Comparison of ENCODE assay signal across 8 cellular contexts in genomic region chr19:45591004-45591637, GRCh38. TPM values are rescaled to one million over a fixed set of nuclear protein-coding genes. Genes with fewer than 3 reads are reported as not detected.
A peak's percentile ranks its signal among the peaks of the same experiment; 100 is the strongest.
DNase-seq lines count a peak whose midpoint lies in the region; ATAC-seq, FAIRE-seq and TF ChIP-seq lines count a peak whose summit lies in the region.

No MANE protein-coding gene starts in this region.

- TF ChIP-seq EP300 in A549 (IDR thresholded peaks at IDR 0.05) = no peak

- no peak for TF ChIP-seq POLR2A in A549 (IDR thresholded peaks at IDR 0.05; ENCODE audit: low read length)

- ATAC-seq in A549 = peak; percentile 83 to 93
- ATAC-seq in T-helper 17 cell = peak; percentile 65
- ATAC-seq in pancreas = peak; percentile 78 to 94 (median 90)
- ATAC-seq in HG03520 (IDR thresholded peaks at IDR 0.05; ENCODE audit: unreplicated experiment) = no peak

- TF ChIP-seq CTCF in A549 (IDR thresholded peaks at IDR 0.05) (peak; percentile 67), GM12875 (IDR thresholded peaks at IDR 0.05; ENCODE audit: borderline replicate concordance, insufficient read depth, low read depth, low read length) (peak; percentile 74), endodermal cell (conservative IDR thresholded peaks at IDR 0.05) (peak; percentile 73), pancreas (IDR thresholded peaks at IDR 0.05) (peak in 1 of 4 donors; percentile 30), coronary artery (IDR thresholded peaks at IDR 0.05) (no peak)

- H3K27me3 ChIP-seq in endodermal cell (ENCODE audit: control insufficient read depth, insufficient read depth, low read length, poor library complexity, severe bottlenecking) (peaks cover 12% of the 10 kb centered on the region), pancreas (peaks cover 0 to 13% (median 0%) of the 10 kb centered on the region in 4 donors)

- no peak overlapping the region for H3K9ac ChIP-seq in endodermal cell (ENCODE audit: extremely low read depth, low read length, poor library complexity, severe bottlenecking)

- FAIRE-seq in A549 (lab: Jason Lieb, UNC) (no peak), pancreas (lab: Jason Lieb, UNC) (no peak)

- peaks cover 14% of the 10 kb centered on the region for H3K4me1 Mint-ChIP-seq in T-helper 17 cell
- H3K4me1 Mint-ChIP-seq in endodermal cell = no peaks in the 10 kb centered on the region

- intact Hi-C loops in pancreas (cut with DNase I) = no loop called here

- no peak overlapping the region for H3K4me3 Mint-ChIP-seq in T-helper 17 cell
- H3K4me3 Mint-ChIP-seq in endodermal cell = no peak overlapping the region

- 51% methylated on average over 48 of the region's 48 CpGs for WGBS in A549 (ENCODE audit: missing lambda C conversion rate)
- 56 to 67% methylated on average over 33 to 48 of the region's 48 CpGs for WGBS in endodermal cell (ENCODE audit: insufficient coverage in 1 of 2, insufficient read length in 1 of 2), 2 experiments
- 44 to 53% methylated on average over 48 of the region's 48 CpGs for WGBS in pancreas, 2 donors

- CTCF ChIA-PET in A549 (lab: Yijun Ruan, JAX) = interaction anchor here (0.6 to 4.2 kb wide), 33 partner anchors 9 to 520 kb away, joined by 3 to 92 read pairs (median 4); partner anchors contain the start of genes EML2, MEIOSIN, QPCTL and SIX5

- H3K27me3 Mint-ChIP-seq in T-helper 17 cell (peaks cover 46% of the 10 kb centered on the region), endodermal cell (ENCODE audit: insufficient read depth) (peaks cover 52% of the 10 kb centered on the region)

- H3K9me3 ChIP-seq in A549 (no peaks in the 10 kb centered on the region), T-helper 17 cell (ENCODE audit: control insufficient read depth, low read length, poor library complexity, severe bottlenecking) (no peaks in the 10 kb centered on the region), endodermal cell (ENCODE audit: control insufficient read depth, low read length) (no peaks in the 10 kb centered on the region), pancreas (no peaks in the 10 kb centered on the region)

- H3K4me1 ChIP-seq in A549 (0 out of 3 replicates have a peak, but pooled peaks cover 4% of the 10 kb centered on the region), endodermal cell (ENCODE audit: control insufficient read depth, insufficient read depth, low read length) (no peaks in the 10 kb centered on the region), pancreas (no peaks in the 10 kb centered on the region)

- no peak overlapping the region for H3K27ac Mint-ChIP-seq in T-helper 17 cell
- no peak overlapping the region for H3K27ac Mint-ChIP-seq in endodermal cell

- H3K36me3 Mint-ChIP-seq in T-helper 17 cell (ENCODE audit: low read depth) (peaks cover 12% of the 10 kb centered on the region), endodermal cell (ENCODE audit: low read depth) (no peaks in the 10 kb centered on the region)

- H3K4me3 ChIP-seq in A549 (no peak overlapping the region), GM12875 (ENCODE audit: low read depth, low read length) (no peak overlapping the region), endodermal cell (ENCODE audit: low read length) (no peak overlapping the region), pancreas (no peak overlapping the region), coronary artery (no peak overlapping the region)

- peaks cover 4% of the 10 kb centered on the region for H3K9me3 Mint-ChIP-seq in endodermal cell

- H3K27ac ChIP-seq in A549 (peak overlapping the region in 1 of 2 experiments; percentile 39; a peak in 1 of 6 replicates), endodermal cell (ENCODE audit: low read depth, low read length) (no peak overlapping the region), pancreas (no peak overlapping the region), coronary artery (no peak overlapping the region)

- peak overlapping the region; percentile 40; the same call in 2 of the 3 replicates for H3K4me2 ChIP-seq in A549

- POLR2A ChIA-PET in A549 (lab: Yijun Ruan, JAX) = interaction anchor here (1.4 kb wide), 1 partner anchor 51 kb away, joined by 3 read pairs; no protein-coding TSS in a partner anchor

- DNase-seq in A549 (ENCODE audit: low read depth in 1 of 2, low spot score in 1 of 2) (peak; percentile 80 to 85), T-helper 17 cell (peak in 2 of 3 donors; percentile 17 to 21), endodermal cell (peak; percentile 92), pancreas (peak; percentile 49 to 79 (median 67)), coronary artery (ENCODE audit: low spot score) (no peak), superior temporal gyrus (ENCODE audit: extremely low spot score) (no peak)

- peak; percentile 84 to 96 for TF ChIP-seq RAD21 in A549 (conservative IDR thresholded peaks at IDR 0.05 in 1 of 2, IDR thresholded peaks at IDR 0.05 in 1 of 2)

- H3K36me3 ChIP-seq in endodermal cell (ENCODE audit: control insufficient read depth, insufficient read depth, low read length) (no peaks in the 10 kb centered on the region), pancreas (no peaks in the 10 kb centered on the region)

TF ChIP-seq in A549, 52 proteins besides CTCF, POLR2A, EP300 and RAD21 (continues in another document):
- TF ChIP-seq SMC3 (IDR thresholded peaks at IDR 0.05) = peak; percentile 83
- no peak for TF ChIP-seq NFE2L2 (conservative IDR thresholded peaks at IDR 0.05; ENCODE audit: low read length)
- TF ChIP-seq USF2 (IDR thresholded peaks at IDR 0.05) = peak; percentile 77
- no peak for TF ChIP-seq NPAS2 (CRISPR knock-in tag; IDR thresholded peaks at IDR 0.05; ENCODE audit: borderline replicate concordance)
- TF ChIP-seq FOXS1 (CRISPR knock-in tag; IDR thresholded peaks at IDR 0.05) = no peak
- TF ChIP-seq, protein P1, sequence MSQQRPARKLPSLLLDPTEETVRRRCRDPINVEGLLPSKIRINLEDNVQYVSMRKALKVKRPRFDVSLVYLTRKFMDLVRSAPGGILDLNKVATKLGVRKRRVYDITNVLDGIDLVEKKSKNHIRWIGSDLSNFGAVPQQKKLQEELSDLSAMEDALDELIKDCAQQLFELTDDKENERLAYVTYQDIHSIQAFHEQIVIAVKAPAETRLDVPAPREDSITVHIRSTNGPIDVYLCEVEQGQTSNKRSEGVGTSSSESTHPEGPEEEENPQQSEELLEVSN (IDR thresholded peaks at IDR 0.05; ENCODE audit: borderline replicate concordance, low read depth) = peak; percentile 94
- TF ChIP-seq NR3C1 (IDR thresholded peaks at IDR 0.05) = no peak
- no peak for TF ChIP-seq CHD2 (IDR thresholded peaks at IDR 0.05; ENCODE audit: low read length, partially characterized antibody)
- TF ChIP-seq FOSL2 (IDR thresholded peaks at IDR 0.05) = no peak
- TF ChIP-seq FOSL2 (CRISPR knock-in tag; IDR thresholded peaks at IDR 0.05) = no peak; the same call in 1 of the 2 replicates
- TF ChIP-seq, protein P2, sequence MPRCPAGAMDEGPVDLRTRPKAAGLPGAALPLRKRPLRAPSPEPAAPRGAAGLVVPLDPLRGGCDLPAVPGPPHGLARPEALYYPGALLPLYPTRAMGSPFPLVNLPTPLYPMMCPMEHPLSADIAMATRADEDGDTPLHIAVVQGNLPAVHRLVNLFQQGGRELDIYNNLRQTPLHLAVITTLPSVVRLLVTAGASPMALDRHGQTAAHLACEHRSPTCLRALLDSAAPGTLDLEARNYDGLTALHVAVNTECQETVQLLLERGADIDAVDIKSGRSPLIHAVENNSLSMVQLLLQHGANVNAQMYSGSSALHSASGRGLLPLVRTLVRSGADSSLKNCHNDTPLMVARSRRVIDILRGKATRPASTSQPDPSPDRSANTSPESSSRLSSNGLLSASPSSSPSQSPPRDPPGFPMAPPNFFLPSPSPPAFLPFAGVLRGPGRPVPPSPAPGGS (IDR thresholded peaks at IDR 0.05) = no peak

RNA-seq across cellular contexts. Expression of gene OPA3, which starts 6.5 kb away (rescaled TPM):
- 21.8 and 29.1 TPM in 2 replicates for polyA plus RNA-seq in A549 (2011; rRNA removed)
- polyA plus RNA-seq in A549 (2012; cell fraction: cytosol; rRNA removed) = 20.3 and 24.2 TPM in 2 replicates
- 16.1 and 21.2 TPM in 2 replicates for polyA plus RNA-seq in A549 (2012; cell fraction: nucleus; rRNA removed)
- 13.8 to 15.9 TPM (median 15.6 TPM) in 3 replicates for polyA plus RNA-seq in A549 (2017; fragmentation: RNase III; extraction: RNeasy Plus Mini Kit Qiagen cat#74134 plus additional on column Dnase treatment)
- 28.9 and 29.3 TPM in 2 replicates for polyA minus RNA-seq in A549 (2011; rRNA and poly(A)+ RNA removed)
- 1 to 10 TPM; 8.3 to 9.4 TPM for total RNA-seq in T-helper 17 cell
- 10 to 100 TPM; 12.9 to 15.4 TPM for total RNA-seq in endodermal cell
- polyA plus RNA-seq in endodermal cell (2013, experiment 1 of 2) = 9.3 TPM
- 10.7 TPM for polyA plus RNA-seq in endodermal cell (2013, experiment 2 of 2)
- 1 to 10 TPM; 3.4 to 8.0 (median 6.0) TPM for total RNA-seq in pancreas
- polyA plus RNA-seq in pancreas = 1 to 10 TPM; 3.7 to 3.8 TPM

RNA-seq across cellular contexts. Expression of gene GPR4, which starts 10.9 kb away (rescaled TPM):
- polyA plus RNA-seq in A549 (2011; rRNA removed) = 0.10 TPM in 1 of 2 replicates, not detected in the other
- polyA plus RNA-seq in A549 (2012; cell fraction: cytosol; rRNA removed) = 0.05 TPM in 1 of 2 replicates, not detected in the other
- 0.23 and 0.40 TPM in 2 replicates for polyA plus RNA-seq in A549 (2012; cell fraction: nucleus; rRNA removed)
- polyA plus RNA-seq in A549 (2017; fragmentation: RNase III; extraction: RNeasy Plus Mini Kit Qiagen cat#74134 plus additional on column Dnase treatment) = 0.03 to 0.12 TPM (median 0.04 TPM) in 3 replicates
- polyA minus RNA-seq in A549 (2011; rRNA and poly(A)+ RNA removed) = 0.29 TPM in 1 of 2 replicates, not detected in the other
- not detected for total RNA-seq in T-helper 17 cell
- not detected for total RNA-seq in endodermal cell
- 0.32 TPM for polyA plus RNA-seq in endodermal cell (2013, experiment 1 of 2)
- not detected for polyA plus RNA-seq in endodermal cell (2013, experiment 2 of 2)
- 1 to 10 TPM in 3 of 6 donors, under 1 TPM in 3; 0.56 to 2.2 (median 0.99) TPM for total RNA-seq in pancreas
- polyA plus RNA-seq in pancreas = 1 to 10 TPM; 2.4 to 3.0 TPM

RNA-seq across cellular contexts. Expression of gene EML2, which starts 48.1 kb away (rescaled TPM):
- 19.9 and 22.7 TPM in 2 replicates for polyA plus RNA-seq in A549 (2011; rRNA removed)
- 29.1 and 29.3 TPM in 2 replicates for polyA plus RNA-seq in A549 (2012; cell fraction: cytosol; rRNA removed)
- 116 and 131 TPM in 2 replicates for polyA plus RNA-seq in A549 (2012; cell fraction: nucleus; rRNA removed)
- polyA plus RNA-seq in A549 (2017; fragmentation: RNase III; extraction: RNeasy Plus Mini Kit Qiagen cat#74134 plus additional on column Dnase treatment) = 25.9 to 30.6 TPM (median 29.0 TPM) in 3 replicates
- 51.0 and 56.1 TPM in 2 replicates for polyA minus RNA-seq in A549 (2011; rRNA and poly(A)+ RNA removed)
- total RNA-seq in T-helper 17 cell = 10 to 100 TPM; 58.1 to 61.2 TPM
- total RNA-seq in endodermal cell = 10 to 100 TPM; 42.9 to 79.3 TPM
- polyA plus RNA-seq in endodermal cell (2013, experiment 1 of 2) = 25.9 TPM
- 26.3 TPM for polyA plus RNA-seq in endodermal cell (2013, experiment 2 of 2)
- total RNA-seq in pancreas = 10 to 100 TPM; 20.9 to 51.2 (median 28.3) TPM
- 10 to 100 TPM; 47.8 to 51.0 TPM for polyA plus RNA-seq in pancreas

Comparison
In these comparisons a context has a peak if more than half of its experiments do, and no peak if none do; other contexts are left out.
1. DNase-seq: peak in A549 (2 of 2), T-helper 17 cell (2 of 3), endodermal cell (single experiment) and pancreas (6 of 6); none in coronary artery (single experiment) and superior temporal gyrus (single experiment).